Comparison of ENCODE assay signal across 7 cellular contexts in the genomic region with DNA sequence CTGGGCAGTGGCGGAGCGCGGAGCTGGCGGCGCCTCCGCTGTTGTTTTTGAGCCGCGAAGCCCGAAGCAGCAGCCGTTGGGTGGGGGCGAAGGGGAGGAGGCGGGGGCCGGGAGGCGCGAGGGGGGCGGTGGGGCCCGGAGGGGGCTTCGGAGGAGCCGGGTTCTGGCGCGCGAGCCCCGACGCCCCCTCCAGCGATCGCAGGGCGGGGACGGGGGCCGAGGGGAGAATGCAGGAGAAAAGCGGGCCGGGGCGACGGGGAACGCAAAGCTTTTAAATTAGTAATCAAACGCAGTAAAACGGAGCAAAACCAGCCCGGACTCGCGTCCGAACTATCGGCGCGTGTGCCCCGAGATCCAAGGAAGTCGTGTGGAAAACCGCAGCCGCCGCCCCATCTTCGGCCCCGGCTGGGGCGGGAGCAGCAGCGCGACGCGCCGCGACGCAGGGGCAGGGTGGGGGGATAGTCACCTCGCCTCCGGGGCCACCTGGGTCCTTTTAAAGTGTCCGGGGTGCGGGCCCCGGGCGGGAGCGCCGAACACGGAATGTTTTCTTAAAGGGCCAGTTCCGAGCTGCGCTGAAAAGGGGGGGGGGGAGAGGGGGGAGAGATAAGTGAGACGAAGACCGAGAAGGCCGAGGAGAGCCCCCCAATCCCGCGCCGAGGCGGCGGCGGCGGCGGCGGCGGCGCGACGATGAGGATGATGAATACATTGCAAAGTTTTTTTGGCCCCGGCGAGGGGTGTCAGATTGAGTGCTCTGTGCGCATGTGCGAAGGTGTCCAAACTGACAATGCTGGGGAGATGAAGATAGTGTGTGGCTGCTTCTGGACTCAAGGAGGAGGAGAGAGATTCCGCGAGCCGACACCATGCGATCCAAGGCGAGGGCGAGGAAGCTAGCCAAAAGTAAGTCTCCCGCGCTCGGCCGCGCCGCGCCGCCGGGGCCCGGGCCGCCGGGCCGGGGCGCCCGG. TPM values are rescaled to one million over a fixed set of nuclear protein-coding genes. Genes with fewer than 3 reads are reported as not detected.
DNase-seq lines count a peak whose midpoint lies in the region; ATAC-seq and TF ChIP-seq lines count a peak whose summit lies in the region.

A gene (plus strand): TSS at position 804 of the 962 bp plus-strand sequence. CDS start 57 bp downstream, at position 861.

- peak within 1 kb of the TSS; percentile 43 for H3K4me3 ChIP-seq in H7 (ENCODE audit: insufficient read depth, low read depth, low read length)
- H3K4me3 ChIP-seq in WI38 (ENCODE audit: low read depth, low read length) = peak within 1 kb of the TSS; percentile 57
- H3K4me3 ChIP-seq in fibroblast of lung (replicated peaks in 1 of 4; ENCODE audit: control extremely low read depth in 1 of 4, insufficient read depth in 1 of 4, low read depth in 3 of 4, low read length in 4 of 4) = peak within 1 kb of the TSS; percentile 1 to 64 (median 38)

- H3K36me3 ChIP-seq in H7 (replicated peaks; ENCODE audit: control insufficient read depth, insufficient read depth, low read length) = no peaks in the 10 kb centered on the region
- H3K36me3 ChIP-seq in fibroblast of lung (ENCODE audit: control insufficient read depth, insufficient read depth, low read length) = no peaks in the 10 kb centered on the region

- no peaks in the 10 kb centered on the region for H3K9me3 Mint-ChIP-seq in neural crest cell

- ATAC-seq in HG02938 (IDR thresholded peaks at IDR 0.05; ENCODE audit: unreplicated experiment) = no peak

- H3K27me3 Mint-ChIP-seq in neural crest cell (ENCODE audit: low read depth) = peaks cover 75% of the 10 kb centered on the region

- H3K4me1 Mint-ChIP-seq in neural crest cell = peaks cover 4% of the 10 kb centered on the region

- TF ChIP-seq CTCF in WI38 (IDR thresholded peaks at IDR 0.05; ENCODE audit: low read depth, low read length) (no peak), fibroblast of lung (conservative IDR thresholded peaks at IDR 0.05 in 1 of 2, IDR thresholded peaks at IDR 0.05 in 1 of 2; ENCODE audit: low read depth in 1 of 2, low read length in 2 of 2) (no peak), neural crest cell (conservative IDR thresholded peaks at IDR 0.05) (no peak)

- H3K36me3 Mint-ChIP-seq in neural crest cell (ENCODE audit: low read depth) = no peaks in the 10 kb centered on the region

- no peak within 1 kb of the TSS for H3K27ac Mint-ChIP-seq in neural crest cell (ENCODE audit: unreplicated experiment)

- H4K20me1 ChIP-seq in fibroblast of lung (ENCODE audit: control insufficient read depth, extremely low read depth, insufficient read depth, low read length) = no peaks in the 10 kb centered on the region

- no peak within 1 kb of the TSS for H2AFZ ChIP-seq in fibroblast of lung (ENCODE audit: low read length)

- H3K79me2 ChIP-seq in fibroblast of lung (ENCODE audit: control insufficient read depth, insufficient read depth, low read length) = no peaks in the 10 kb centered on the region

- H3K4me2 ChIP-seq in fibroblast of lung (ENCODE audit: extremely low read depth, insufficient read depth, low read length) = peak within 1 kb of the TSS; percentile 40

- H3K9ac ChIP-seq in fibroblast of lung (ENCODE audit: insufficient read depth, low read length) = no peak within 1 kb of the TSS

- DNase-seq in H7 (peak; percentile 87), fibroblast of lung (ENCODE audit: low read depth in 2 of 2) (peak; percentile 41 to 69), neural crest cell (ENCODE audit: low read depth, low spot score) (no peak), GOT3 (lab: John Stamatoyannopoulos, UW) (no peak), NCI-H774 (lab: John Stamatoyannopoulos, UW) (no peak)

- H3K9me3 ChIP-seq in fibroblast of lung (ENCODE audit: control insufficient read depth, insufficient read depth, low read depth, low read length) = no peaks in the 10 kb centered on the region

- no peak within 1 kb of the TSS for H3K27ac ChIP-seq in fibroblast of lung (ENCODE audit: insufficient read depth, low read length)

- H3K4me3 Mint-ChIP-seq in neural crest cell = peak within 1 kb of the TSS; percentile 90

- H3K27me3 ChIP-seq in H7 (ENCODE audit: control insufficient read depth, insufficient read depth, low read length) (peaks cover 93% of the 10 kb centered on the region), fibroblast of lung (ENCODE audit: control insufficient read depth, insufficient read depth, low read length) (peaks cover 26% of the 10 kb centered on the region)

- H3K4me1 ChIP-seq in fibroblast of lung (ENCODE audit: control insufficient read depth, extremely low read depth, insufficient read depth, low read length) = no peaks in the 10 kb centered on the region

RNA-seq across cellular contexts. Expression of the gene that starts here (rescaled TPM):
- 0.69 and 1.1 TPM in 2 replicates for total RNA-seq in H7 (2014; rRNA removed; shearing (Covaris generic))
- total RNA-seq in fibroblast of lung (1.3 and 1.8 TPM in 2 replicates), neural crest cell (11.7 and 13.2 TPM in 2 replicates)
- polyA plus RNA-seq in fibroblast of lung = 0.15 and 0.30 TPM in 2 replicates
- 0.35 and 0.48 TPM in 2 replicates for polyA plus RNA-seq in fibroblast of lung (2012)
- polyA minus RNA-seq in fibroblast of lung (ENCODE audit: low replicate concordance) = 1.1 TPM in 1 of 2 replicates, not detected in the other

Comparison
In these comparisons a context has a peak if more than half of its experiments do, and no peak if none do; other contexts are left out.
1. DNase-seq: peak in H7 (single experiment) and fibroblast of lung (2 of 2); none in neural crest cell (single experiment), GOT3 (single experiment) and NCI-H774 (single experiment).
2. Peak in every context shown above with its lines, with median percentiles within 50 percentile points of each other: H3K4me3 ChIP-seq.